Comparison of ENCODE assay signal across 13 cellular contexts in genomic region chr2:28586864-28587263, GRCh38.
A peak's percentile ranks its signal among the peaks of the same experiment; 100 is the strongest.
DNase-seq lines count a peak whose midpoint lies in the region; ATAC-seq and TF ChIP-seq lines count a peak whose summit lies in the region.
"Had no signal": no experiment of that assay in that cellular context is flagged by ENCODE, and none has a peak within 500 bp of the region (broad histone marks: within the 10 kb centered on the region; RNA-seq: fewer than 3 reads in every experiment).

No MANE protein-coding gene starts in this region.

- no peaks in the 10 kb centered on the region for H3K36me3 Mint-ChIP-seq in activated T-helper 17 cell treated with anti-CD3 and anti-CD28 coated beads, Interleukin-2, amount 50 U/mL, for 72 hours (ENCODE audit: low read depth)

- no peak overlapping the region for H3K27ac Mint-ChIP-seq in activated T-helper 17 cell treated with anti-CD3 and anti-CD28 coated beads, Interleukin-2, amount 50 U/mL, for 72 hours

- peak overlapping the region; percentile 44 for H3K4me3 Mint-ChIP-seq in activated T-helper 17 cell treated with anti-CD3 and anti-CD28 coated beads, Interleukin-2, amount 50 U/mL, for 72 hours

- no peaks in the 10 kb centered on the region for H3K27me3 Mint-ChIP-seq in activated T-helper 17 cell treated with anti-CD3 and anti-CD28 coated beads, Interleukin-2, amount 50 U/mL, for 72 hours

- no peaks in the 10 kb centered on the region for H3K27me3 ChIP-seq in GM06990 (replicated peaks; ENCODE audit: control insufficient read depth, insufficient read depth, low read length)
- H3K27me3 ChIP-seq: left lung, pancreas had no signal

- peak; percentile 20 for ATAC-seq in activated T-helper 17 cell treated with anti-CD3 and anti-CD28 coated beads, Interleukin-2, amount 50 U/mL, for 72 hours (replicated peaks)
- ATAC-seq in sciatic nerve (no peak), GM21526 (IDR thresholded peaks at IDR 0.05; ENCODE audit: low FRiP score, unreplicated experiment) (no peak)
- ATAC-seq: left lung, pancreas, Right ventricle myocardium inferior had no signal

- intact Hi-C loops in sciatic nerve (cut with DNase I), result no loop called here

- no peak for TF ChIP-seq CTCF in GM06990 (IDR thresholded peaks at IDR 0.05; ENCODE audit: insufficient read depth, low read length, poor library complexity, severe bottlenecking)

- H3K9me3 Mint-ChIP-seq in activated T-helper 17 cell treated with anti-CD3 and anti-CD28 coated beads, Interleukin-2, amount 50 U/mL, for 72 hours, result no peaks in the 10 kb centered on the region

- peaks cover 28% of the 10 kb centered on the region for H3K4me1 Mint-ChIP-seq in activated T-helper 17 cell treated with anti-CD3 and anti-CD28 coated beads, Interleukin-2, amount 50 U/mL, for 72 hours

- peak; percentile 22 for DNase-seq in GM06990 (ENCODE audit: extremely low read depth, insufficient read length)
- DNase-seq in T-helper 1 cell, result peak; percentile 26 to 65 (median 50)
- peak; percentile 38 for DNase-seq in sciatic nerve (ENCODE audit: low spot score)
- no peak for DNase-seq in retina
- DNase-seq in hypothalamus (lab: John Stamatoyannopoulos, UW), result no peak
- DNase-seq in islet precursor cell, result no peak
- DNase-seq: foreskin melanocyte, NCI-H2029, pancreas had no signal

- no peaks in the 10 kb centered on the region for H3K36me3 ChIP-seq in GM06990 (ENCODE audit: control insufficient read depth, insufficient read depth, low read length)
- H3K36me3 ChIP-seq: left lung, pancreas had no signal

- H3K4me3 ChIP-seq in GM06990 (replicated peaks; ENCODE audit: low read depth, low read length), result no peak overlapping the region
- H3K4me3 ChIP-seq: left lung, pancreas had no signal

Comparison
In these comparisons a context has a peak if more than half of its experiments do, and no peak if none do; other contexts are left out.
1. DNase-seq: peak in GM06990 (single experiment), T-helper 1 cell (5 of 5) and sciatic nerve (single experiment); none in retina (single experiment), hypothalamus (0 of 51) and islet precursor cell (single experiment).